In the genomic region with DNA sequence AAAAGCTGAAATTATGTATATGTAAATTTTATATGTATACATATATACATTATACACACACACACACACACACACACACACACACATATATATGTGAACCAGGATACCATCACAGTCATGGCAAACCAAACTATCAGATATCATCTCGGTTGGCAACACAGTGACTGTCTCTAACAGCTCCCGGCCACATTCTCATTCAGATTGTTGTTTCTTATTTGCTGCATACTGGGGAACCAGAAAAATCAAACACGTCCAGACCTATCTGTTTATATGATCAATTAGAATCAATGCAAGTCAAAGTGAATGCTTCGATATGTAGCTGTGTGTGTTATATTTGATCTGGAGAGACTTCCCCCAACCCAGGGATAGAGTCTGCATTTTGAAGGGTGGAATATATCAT, we compare ENCODE assay signal across 34 cellular contexts.
"Had no signal": no experiment of that assay in that cellular context is flagged by ENCODE, and none has a peak within 500 bp of the region (broad histone marks: within the 10 kb centered on the region; RNA-seq: fewer than 3 reads in every experiment).

No MANE protein-coding gene starts in this region.

- H3K9ac ChIP-seq: KMS-11 had no signal

- H3K4me3 ChIP-seq: MG63 had no signal

- H3K36me3 ChIP-seq: MG63 had no signal

- H3K27ac ChIP-seq: KMS-11 had no signal

- H3K9me3 ChIP-seq: MG63 had no signal

- DNase-seq: Karpas-422, Kasumi-1, KBM-7, KG1, MG63, MM.1S, MV-4-11, NCI-H1048, NCI-H1092, NCI-H1092 treated with DMSO at 0.1 percent for 48 hours, NCI-H1105, NCI-H1105 treated with DMSO at 0.1 percent for 48 hours, NCI-H1417, NCI-H1417 treated with DMSO at 0.1 percent for 48 hours, NCI-H1436, NCI-H1436 treated with DMSO at 0.1 percent for 48 hours, NCI-H146, NCI-H1694, NCI-H1694 treated with DMSO at 0.1 percent for 48 hours, NCI-H187, NCI-H187 treated with DMSO at 0.1 percent for 48 hours, NCI-H1930, NCI-H2029, NCI-H2029 treated with DMSO at 0.1 percent for 48 hours, NCI-H2081, NCI-H2081 treated with DMSO at 0.1 percent for 48 hours, NCI-H2107, NCI-H2171, NCI-H2171 treated with DMSO at 0.1 percent for 48 hours, NCI-H226, NCI-H345, NCI-H446, NCI-H446 treated with DMSO at 0.1 percent for 48 hours had no signal

- H3K4me2 ChIP-seq: KMS-11 had no signal

- H3K27me3 ChIP-seq: MG63 had no signal
